ENCODE assay signal across 10 cellular contexts in genomic region chr4:155491336-155492131, GRCh38.
DNase-seq lines count a peak whose midpoint lies in the region; ATAC-seq and TF ChIP-seq lines count a peak whose summit lies in the region.
"Had no signal": no experiment of that assay in that cellular context is flagged by ENCODE, and none has a peak within 500 bp of the region (broad histone marks: within the 10 kb centered on the region; RNA-seq: fewer than 3 reads in every experiment).

No MANE protein-coding gene starts in this region.

- H3K27me3 ChIP-seq in Karpas-422 (ENCODE audit: low read length) (no peaks in the 10 kb centered on the region), prostate gland (replicated peaks; ENCODE audit: insufficient read depth) (no peaks in the 10 kb centered on the region), PC-9 (ENCODE audit: insufficient read depth, low read depth) (no peaks in the 10 kb centered on the region)

- no peak overlapping the region for H3K9ac ChIP-seq in Karpas-422 (ENCODE audit: low read length)

- H3K9me3 ChIP-seq in Karpas-422 (ENCODE audit: low read length) (no peaks in the 10 kb centered on the region), prostate gland (no peaks in the 10 kb centered on the region), PC-9 (ENCODE audit: insufficient read depth, low read depth) (no peaks in the 10 kb centered on the region)

- H4K20me1 ChIP-seq in Karpas-422 (ENCODE audit: insufficient read depth, low read depth, low read length): no peaks in the 10 kb centered on the region
- H4K20me1 ChIP-seq in PC-9 (ENCODE audit: insufficient read depth): no peaks in the 10 kb centered on the region

- DNase-seq in GM13976 (ENCODE audit: low spot score) (peak; percentile 45), Karpas-422 (peak; percentile 73), prostate gland (ENCODE audit: low spot score) (no peak), NCI-H774 (lab: John Stamatoyannopoulos, UW) (no peak), PC-9 (no peak), NCI-H446 treated with DMSO at 0.1 percent for 48 hours (lab: John Stamatoyannopoulos, UW) (no peak)
- DNase-seq: activated T-cell treated with anti-CD3 and anti-CD28 coated beads, Interleukin-2, amount 50 U/mL, for 24 hours; cortex of kidney had no signal

- no peaks in the 10 kb centered on the region for H3K79me2 ChIP-seq in Karpas-422 (ENCODE audit: low read length)
- H3K79me2 ChIP-seq in PC-9 (ENCODE audit: low read depth): no peaks in the 10 kb centered on the region

- H3K9me2 ChIP-seq in Karpas-422 (replicated peaks; ENCODE audit: insufficient read depth, low read length) (no peaks in the 10 kb centered on the region), PC-9 (ENCODE audit: insufficient read depth) (no peaks in the 10 kb centered on the region)

- H3K4me3 ChIP-seq in Karpas-422 (ENCODE audit: low read length) (peak overlapping the region; percentile 10; the same call in 1 of the 2 replicates), prostate gland (no peak overlapping the region), PC-9 (no peak overlapping the region)

- in situ Hi-C loops in GM13976 (cut with MboI; ENCODE audit: low sequenced_read_pairs, unreplicated experiment): no loop called here

- POLR2A ChIA-PET in PC-9 (lab: Charles Lee; ENCODE audit: unreplicated experiment): no interaction called here

- no peaks in the 10 kb centered on the region for H3F3A ChIP-seq in PC-9 (ENCODE audit: insufficient read depth, low read depth)

- WGBS in prostate gland: 66% methylated on average over 4 of the region's 4 CpGs

- H3K27ac ChIP-seq in Karpas-422 (ENCODE audit: low read length) (no peak overlapping the region), prostate gland (no peak overlapping the region), PC-9 (no peak overlapping the region)

- no TSS peak for BruUV-seq in PC-9 (replicated peaks; lab: Mats Ljungman, UMichigan)

- H2AFZ ChIP-seq in Karpas-422 (ENCODE audit: low read length): peak overlapping the region; percentile 64
- no peak overlapping the region for H2AFZ ChIP-seq in PC-9

- peak; percentile 67 for ATAC-seq in GM19468 (IDR thresholded peaks at IDR 0.05; ENCODE audit: extremely low read depth, unreplicated experiment)
- ATAC-seq in HG02970 (IDR thresholded peaks at IDR 0.05; ENCODE audit: low FRiP score, unreplicated experiment): peak; percentile 83

- peak overlapping the region; percentile 35 for H3K4me2 ChIP-seq in Karpas-422 (ENCODE audit: low read depth, low read length, poor library complexity, severe bottlenecking)
- H3K4me2 ChIP-seq in PC-9: no peak overlapping the region

- no peaks in the 10 kb centered on the region; the same call in 1 of the 2 replicates for H3K36me3 ChIP-seq in Karpas-422 (ENCODE audit: insufficient read depth, low read length)
- no peaks in the 10 kb centered on the region for H3K36me3 ChIP-seq in prostate gland
- H3K36me3 ChIP-seq in PC-9 (ENCODE audit: low read depth): no peaks in the 10 kb centered on the region

- H3K4me1 ChIP-seq in Karpas-422 (ENCODE audit: low read length) (peaks cover 66% of the 10 kb centered on the region), prostate gland (replicated peaks) (no peaks in the 10 kb centered on the region), PC-9 (replicated peaks; ENCODE audit: insufficient read depth) (no peaks in the 10 kb centered on the region)

- TF ChIP-seq CTCF in GM13976 (IDR thresholded peaks at IDR 0.05; ENCODE audit: borderline replicate concordance, control extremely low read depth, extremely low read depth, insufficient read depth, missing control alignments): no peak
- TF ChIP-seq CTCF in prostate gland (IDR thresholded peaks at IDR 0.05): no peak
- no peak for TF ChIP-seq CTCF in PC-9 (conservative IDR thresholded peaks at IDR 0.05)

- intact Hi-C loops in prostate gland (cut with DNase I) (no loop called here), PC-9 (cut with micrococcal nuclease; ENCODE audit: unreplicated experiment) (no loop called here)

- CTCF ChIA-PET in PC-9 (lab: Charles Lee): no interaction called here

- TF ChIP-seq POLR2A in prostate gland (IDR thresholded peaks at IDR 0.05): no peak

Comparison
In these comparisons a context has a peak if more than half of its experiments do, and no peak if none do; other contexts are left out.
1. DNase-seq: peak in GM13976 (single experiment) and Karpas-422 (single experiment); none in prostate gland (single experiment), NCI-H774 (single experiment), PC-9 (0 of 2) and NCI-H446 treated with DMSO at 0.1 percent for 48 hours (single experiment).